ENCODE assay signal across 17 cellular contexts in genomic region chr2:236887953-236888765, GRCh38.
DNase-seq lines count a peak whose midpoint lies in the region; ATAC-seq and TF ChIP-seq lines count a peak whose summit lies in the region.
"Had no signal": no experiment of that assay in that cellular context is flagged by ENCODE, and none has a peak within 500 bp of the region (broad histone marks: within the 10 kb centered on the region; RNA-seq: fewer than 3 reads in every experiment).

No MANE protein-coding gene starts in this region.

- TF ChIP-seq CTCF in AG04450 (IDR thresholded peaks at IDR 0.05; ENCODE audit: low read depth, low read length), result no peak
- no peak for TF ChIP-seq CTCF in VCaP (conservative IDR thresholded peaks at IDR 0.05)

- H3K27ac ChIP-seq in AG04450 (ENCODE audit: low read depth, low read length) (peak overlapping the region; percentile 92), VCaP (peak overlapping the region; percentile 77), skeletal muscle tissue (ENCODE audit: low read depth, low read length) (peak overlapping the region; percentile 64)
- H3K27ac ChIP-seq: PC-9 had no signal

- ATAC-seq in GM19035 (IDR thresholded peaks at IDR 0.05; ENCODE audit: unreplicated experiment), result no peak
- ATAC-seq: effector memory CD8-positive, alpha-beta T cell; natural killer cell treated with Interleukin-12 subunit alpha and Interleukin-12 subunit beta and Interleukin-15 and Interleukin-18, amount 100 ng/mL, for 72 hours; stimulated activated naive CD8-positive, alpha-beta T cell treated with anti-CD3 and anti-CD28 coated beads, Interleukin-15, amount 100 ng/mL, for 72 hours; T-helper 17 cell had no signal

- no peak overlapping the region for H3K4me3 ChIP-seq in AG04450 (ENCODE audit: low read depth, low read length)
- H3K4me3 ChIP-seq in skeletal muscle tissue (ENCODE audit: low read length in 3 of 3), result peak overlapping the region in 1 of 3 donors; percentile 29
- H3K4me3 ChIP-seq: PC-9 had no signal

- H3K9ac ChIP-seq in skeletal muscle tissue (ENCODE audit: low read depth in 1 of 3, low read length in 3 of 3), result peak overlapping the region in 1 of 3 donors; percentile 57

- no peaks in the 10 kb centered on the region for H3K36me3 ChIP-seq in skeletal muscle tissue (ENCODE audit: control insufficient read depth in 3 of 3, insufficient read depth in 3 of 3, low read length in 3 of 3)

- H3K9me3 ChIP-seq in AG04450 (ENCODE audit: control insufficient read depth, insufficient read depth, low read length) (no peaks in the 10 kb centered on the region), skeletal muscle tissue (ENCODE audit: control insufficient read depth in 3 of 3, low read length in 3 of 3) (no peaks in the 10 kb centered on the region)

- DNase-seq in AG04450 (ENCODE audit: low read depth, low spot score) (no peak), iris pigment epithelial cell (ENCODE audit: low read depth) (peak; percentile 8), LoVo (ENCODE audit: low spot score) (no peak), germinal center (ENCODE audit: low spot score) (no peak), middle frontal gyrus (ENCODE audit: extremely low spot score, low spot score) (no peak)
- DNase-seq: activated CD4-positive, alpha-beta T cell treated with anti-CD3 and anti-CD28 coated beads for 48 hours; effector memory CD8-positive, alpha-beta T cell; KBM-7; kidney glomerular epithelial cell; NCI-H1436; PC-9; stimulated activated naive CD8-positive, alpha-beta T cell treated with anti-CD3 and anti-CD28 coated beads, Interleukin-15, amount 100 ng/mL, for 72 hours; T-helper 17 cell had no signal

- CTCF ChIA-PET in AG04450 (lab: Charles Lee), result no interaction called here

- peaks cover 8 to 10% (median 10%) of the 10 kb centered on the region in 3 donors for H3K4me1 ChIP-seq in skeletal muscle tissue (ENCODE audit: control insufficient read depth in 3 of 3, insufficient read depth in 3 of 3, low read length in 3 of 3)

- H3K27me3 ChIP-seq in AG04450 (ENCODE audit: control insufficient read depth, insufficient read depth, low read length), result peaks cover 2% of the 10 kb centered on the region
- H3K27me3 ChIP-seq in skeletal muscle tissue (ENCODE audit: control insufficient read depth in 3 of 3, insufficient read depth in 3 of 3, low read length in 3 of 3), result no peaks in the 10 kb centered on the region

- POLR2A ChIA-PET in AG04450 (lab: Yijun Ruan, JAX), result no interaction called here
